Comparison of ENCODE assay signal across 1 cellular context in genomic region chr1:116405241-116406135, GRCh38.
TF ChIP-seq lines count a peak whose summit lies in the region.

No MANE protein-coding gene starts in this region.

TF ChIP-seq in K562, 482 proteins besides CTCF, POLR2A, EP300 and RAD21 (continued from another document and continues in another):
- no peak for TF ChIP-seq MITF (IDR thresholded peaks at IDR 0.05)
- no peak for TF ChIP-seq POLR3A (IDR thresholded peaks at IDR 0.05; ENCODE audit: borderline replicate concordance, extremely low read depth, insufficient read depth, insufficient read length)
- TF ChIP-seq ZNF592 (IDR thresholded peaks at IDR 0.05) = 0 out of 2 replicates have a peak, but pooled peaks have one; percentile 1
- no peak for TF ChIP-seq ZKSCAN8 (CRISPR knock-in tag; IDR thresholded peaks at IDR 0.05)
- no peak for TF ChIP-seq KAT8 (IDR thresholded peaks at IDR 0.05; ENCODE audit: low read depth)
- TF ChIP-seq TOE1 (IDR thresholded peaks at IDR 0.05; ENCODE audit: borderline replicate concordance) = no peak
- no peak for TF ChIP-seq TOE1 (CRISPR knock-in tag; IDR thresholded peaks at IDR 0.05; ENCODE audit: borderline replicate concordance, low read depth)
- TF ChIP-seq MXD1 (CRISPR knock-in tag; IDR thresholded peaks at IDR 0.05; ENCODE audit: borderline replicate concordance, poor library complexity, severe bottlenecking) = no peak
- peak; percentile 69 for TF ChIP-seq DPF2 (IDR thresholded peaks at IDR 0.05)
- TF ChIP-seq DIDO1 (tag; IDR thresholded peaks at IDR 0.05; ENCODE audit: low read depth) = no peak
- no peak for TF ChIP-seq ZNF445 (CRISPR knock-in tag; IDR thresholded peaks at IDR 0.05; ENCODE audit: low read depth)
- TF ChIP-seq ZNF232 (CRISPR knock-in tag; IDR thresholded peaks at IDR 0.05) = no peak
- TF ChIP-seq NFE2 (IDR thresholded peaks at IDR 0.05; ENCODE audit: low read depth) = peak; percentile 47; the same call in 1 of the 2 replicates
- TF ChIP-seq ARID4B (CRISPR knock-in tag; IDR thresholded peaks at IDR 0.05) = no peak
- no peak for TF ChIP-seq USF2 (CRISPR knock-in tag; IDR thresholded peaks at IDR 0.05)
- 0 out of 2 replicates have a peak, but pooled peaks have one; percentile 36 for TF ChIP-seq CREM (IDR thresholded peaks at IDR 0.05; ENCODE audit: low read depth)
- no peak for TF ChIP-seq NBN (IDR thresholded peaks at IDR 0.05; ENCODE audit: low read depth)
- TF ChIP-seq CCNT2 (IDR thresholded peaks at IDR 0.05; ENCODE audit: borderline replicate concordance, extremely low read depth, insufficient read length, low read depth, low read length) = no peak
- TF ChIP-seq SOX6 (IDR thresholded peaks at IDR 0.05) = peak; percentile 14; the same call in 1 of the 2 replicates
- no peak for TF ChIP-seq KLF13 (tag; IDR thresholded peaks at IDR 0.05; ENCODE audit: borderline replicate concordance, low read depth)
- 0 out of 2 replicates have a peak, but pooled peaks have one; percentile 18 for TF ChIP-seq TEAD4 (IDR thresholded peaks at IDR 0.05; ENCODE audit: low read length)
- TF ChIP-seq TEAD4 (CRISPR knock-in tag; IDR thresholded peaks at IDR 0.05; ENCODE audit: borderline replicate concordance) = no peak
- no peak for TF ChIP-seq FOXM1 (IDR thresholded peaks at IDR 0.05; ENCODE audit: low read depth)
- no peak for TF ChIP-seq FOXM1 (CRISPR knock-in tag; IDR thresholded peaks at IDR 0.05; ENCODE audit: low read depth)
- TF ChIP-seq PRMT5 (CRISPR knock-in tag; IDR thresholded peaks at IDR 0.05) = no peak
- no peak for TF ChIP-seq GABPA (tag; conservative IDR thresholded peaks at IDR 0.05; ENCODE audit: low read depth)
- TF ChIP-seq HNRNPUL1 (IDR thresholded peaks at IDR 0.05; ENCODE audit: low read length) = no peak
- TF ChIP-seq CBFA2T2 (conservative IDR thresholded peaks at IDR 0.05) = 0 out of 2 replicates have a peak, but pooled peaks have one; percentile 12
- no peak for TF ChIP-seq ZNF511 (CRISPR knock-in tag; IDR thresholded peaks at IDR 0.05)
- TF ChIP-seq SMARCE1 (IDR thresholded peaks at IDR 0.05) = 0 out of 2 replicates have a peak, but pooled peaks have one; percentile 44
- TF ChIP-seq CBFA2T3 (IDR thresholded peaks at IDR 0.05) = peak; percentile 43
- 0 out of 2 replicates have a peak, but pooled peaks have one; percentile 31 for TF ChIP-seq GATA2 (CRISPR knock-in tag; IDR thresholded peaks at IDR 0.05)
- peak; percentile 27; the same call in 1 of the 2 replicates for TF ChIP-seq ATF3 (IDR thresholded peaks at IDR 0.05)
- TF ChIP-seq ATF3 (CRISPR knock-in tag; conservative IDR thresholded peaks at IDR 0.05) = no peak
- no peak for TF ChIP-seq SETDB1 (IDR thresholded peaks at IDR 0.05; ENCODE audit: low read length)
- TF ChIP-seq CGGBP1 (CRISPR knock-in tag; IDR thresholded peaks at IDR 0.05) = no peak
- no peak for TF ChIP-seq BRF2 (IDR thresholded peaks at IDR 0.05; ENCODE audit: borderline replicate concordance, insufficient read depth, insufficient read length)
- no peak for TF ChIP-seq ETV6 (IDR thresholded peaks at IDR 0.05; ENCODE audit: borderline replicate concordance in 1 of 2, low read depth in 2 of 2, low read length in 1 of 2)
- no peak for TF ChIP-seq ETV6 (CRISPR knock-in tag; IDR thresholded peaks at IDR 0.05; ENCODE audit: borderline replicate concordance)
- TF ChIP-seq ZNF778 (CRISPR knock-in tag; IDR thresholded peaks at IDR 0.05) = no peak
- peak; percentile 50; the same call in 1 of the 2 replicates for TF ChIP-seq TFAP4 (CRISPR knock-in tag; IDR thresholded peaks at IDR 0.05; ENCODE audit: borderline replicate concordance)
- no peak for TF ChIP-seq ZZZ3 (IDR thresholded peaks at IDR 0.05)
- TF ChIP-seq CTBP1 (IDR thresholded peaks at IDR 0.05; ENCODE audit: borderline replicate concordance) = peak; percentile 28; the same call in 1 of the 2 replicates
- no peak for TF ChIP-seq ZBTB8A (IDR thresholded peaks at IDR 0.05; ENCODE audit: partially characterized antibody)
- no peak for TF ChIP-seq PREB (CRISPR knock-in tag; IDR thresholded peaks at IDR 0.05)
- TF ChIP-seq KLF6 (CRISPR knock-in tag; IDR thresholded peaks at IDR 0.05; ENCODE audit: borderline replicate concordance) = no peak
- TF ChIP-seq SP1 (CRISPR knock-in tag; IDR thresholded peaks at IDR 0.05) = no peak
- peak; percentile 58 for TF ChIP-seq ARID1B (IDR thresholded peaks at IDR 0.05)
- peak; percentile 38; the same call in 1 of the 2 replicates for TF ChIP-seq TCF3 (CRISPR knock-in tag; IDR thresholded peaks at IDR 0.05)
- TF ChIP-seq GTF2B (IDR thresholded peaks at IDR 0.05; ENCODE audit: extremely low read depth, insufficient read length) = no peak
